In genomic region chr1:31623365-31623764, GRCh38 we compare ENCODE assay signal across 28 cellular contexts. TPM values are rescaled to one million over a fixed set of nuclear protein-coding genes. Genes with fewer than 3 reads are reported as not detected.
"Had no signal": no experiment of that assay in that cellular context is flagged by ENCODE, and none has a peak within 500 bp of the region (broad histone marks: within the 10 kb centered on the region; RNA-seq: fewer than 3 reads in every experiment).

No MANE protein-coding gene starts in this region.

- H3K27ac ChIP-seq: Peyer's patch, SJCRH30, VCaP had no signal

- H3K27ac Mint-ChIP-seq: activated CD4-positive, alpha-beta T cell treated with anti-CD3 and anti-CD28 coated beads, Interleukin-2, amount 10 ng/mL, durations not matched to agents 7 days and 5 days; activated CD8-positive, alpha-beta T cell treated with anti-CD3 and anti-CD28 coated beads, Interleukin-2, amount 10 ng/mL, durations not matched to agents 7 days and 5 days; activated naive CD4-positive, alpha-beta T cell treated with anti-CD3 and anti-CD28 coated beads for 36 hours; activated naive CD8-positive, alpha-beta T cell; brain had no signal

- ATAC-seq: activated CD8-positive, alpha-beta T cell treated with anti-CD3 and anti-CD28 coated beads, Interleukin-2, amount 10 ng/mL, durations not matched to agents 7 days and 5 days had no signal

- H3K9me3 ChIP-seq: MG63, Peyer's patch, SJCRH30 had no signal

- H3K27me3 ChIP-seq: MG63, Peyer's patch, SJCRH30 had no signal

- H3K4me1 Mint-ChIP-seq: central memory CD8-positive, alpha-beta T cell had no signal

- H3K4me3 ChIP-seq: MG63, Peyer's patch, SJCRH30 had no signal

- H3K9me3 Mint-ChIP-seq: activated CD4-positive, alpha-beta T cell treated with anti-CD3 and anti-CD28 coated beads, Interleukin-2, amount 10 ng/mL, durations not matched to agents 7 days and 5 days; activated naive CD4-positive, alpha-beta T cell treated with anti-CD3 and anti-CD28 coated beads for 36 hours; brain; central memory CD8-positive, alpha-beta T cell had no signal

- H3K4me3 Mint-ChIP-seq: activated CD4-positive, alpha-beta T cell treated with anti-CD3 and anti-CD28 coated beads, Interleukin-2, amount 10 ng/mL, durations not matched to agents 7 days and 5 days; activated CD8-positive, alpha-beta T cell treated with anti-CD3 and anti-CD28 coated beads, Interleukin-2, amount 10 ng/mL, durations not matched to agents 7 days and 5 days; activated naive CD4-positive, alpha-beta T cell treated with anti-CD3 and anti-CD28 coated beads for 36 hours; activated naive CD8-positive, alpha-beta T cell; brain; central memory CD8-positive, alpha-beta T cell had no signal

- DNase-seq: activated CD4-positive, alpha-beta T cell treated with anti-CD3 and anti-CD28 coated beads, Interleukin-2, amount 10 ng/mL, durations not matched to agents 7 days and 5 days; activated CD4-positive, CD25-positive, alpha-beta regulatory T cell; activated CD8-positive, alpha-beta memory T cell treated with anti-CD3 and anti-CD28 coated beads, Interleukin-2, amount 50 U/mL, for 48 hours; activated CD8-positive, alpha-beta T cell treated with anti-CD3 and anti-CD28 coated beads, Interleukin-2, amount 10 ng/mL, durations not matched to agents 7 days and 5 days; activated effector memory CD4-positive, alpha-beta T cell treated with Interleukin-2 at 50 U/mL for 16 hours; activated naive CD4-positive, alpha-beta T cell treated with anti-CD3 and anti-CD28 coated beads for 36 hours; activated T-cell treated with anti-CD3 and anti-CD28 coated beads, Interleukin-2, amount 50 U/mL, for 1 hour; amygdala; MG63; MV-4-11; NCI-H1092 treated with DMSO at 0.1 percent for 48 hours; NCI-H1417 treated with DMSO at 0.1 percent for 48 hours; NCI-H1694; NCI-H2029; NCI-H2107; NCI-H510A treated with DMSO at 0.1 percent for 48 hours; NCI-H69; NK-92 treated with Interleukin-12 subunit alpha and Interleukin-12 subunit beta, amount 100 ng/mL, for 24 hours; Right ventricle myocardium superior; SJCRH30; T-helper 2 cell; T1000 had no signal

- H3K36me3 ChIP-seq: SJCRH30 had no signal

RNA-seq across cellular contexts. Expression of gene HCRTR1, which starts 5.9 kb away (rescaled TPM):
- total RNA-seq: activated CD4-positive, alpha-beta T cell treated with anti-CD3 and anti-CD28 coated beads, Interleukin-2, amount 10 ng/mL, durations not matched to agents 7 days and 5 days; activated CD8-positive, alpha-beta T cell treated with anti-CD3 and anti-CD28 coated beads, Interleukin-2, amount 10 ng/mL, durations not matched to agents 7 days and 5 days; activated naive CD4-positive, alpha-beta T cell treated with anti-CD3 and anti-CD28 coated beads for 36 hours; astrocyte; Peyer's patch; SJCRH30 had no signal

RNA-seq across cellular contexts. Expression of gene TINAGL1, which starts 47.0 kb away (rescaled TPM):
- total RNA-seq: activated CD4-positive, alpha-beta T cell treated with anti-CD3 and anti-CD28 coated beads, Interleukin-2, amount 10 ng/mL, durations not matched to agents 7 days and 5 days; activated CD8-positive, alpha-beta T cell treated with anti-CD3 and anti-CD28 coated beads, Interleukin-2, amount 10 ng/mL, durations not matched to agents 7 days and 5 days; activated naive CD4-positive, alpha-beta T cell treated with anti-CD3 and anti-CD28 coated beads for 36 hours had no signal
